In genomic region chr22:38056969-38057841, GRCh38 we compare ENCODE assay signal across 1 cellular context.
TF ChIP-seq lines count a peak whose summit lies in the region.

PICK1 (plus strand) TSS chr22:38057404; CDS start chr22:38057810, 406 bp downstream.

TF ChIP-seq in HepG2, 621 proteins besides CTCF, POLR2A, EP300 and RAD21 (continued from another document and continues in another):
- no peak for TF ChIP-seq MAZ (IDR thresholded peaks at IDR 0.05; ENCODE audit: borderline replicate concordance, low read depth, low read length)
- TF ChIP-seq MAZ (CRISPR knock-in tag; IDR thresholded peaks at IDR 0.05; ENCODE audit: low read depth): no peak
- peak; percentile 18; the same call in 1 of the 2 replicates for TF ChIP-seq IKZF5 (CRISPR knock-in tag; IDR thresholded peaks at IDR 0.05)
- peak; percentile 79 for TF ChIP-seq PHF8 (CRISPR knock-in tag; IDR thresholded peaks at IDR 0.05)
- TF ChIP-seq ZNF574 (CRISPR knock-in tag; IDR thresholded peaks at IDR 0.05): peak; percentile 83
- TF ChIP-seq SNAPC5 (CRISPR knock-in tag; IDR thresholded peaks at IDR 0.05; ENCODE audit: borderline replicate concordance): no peak
- no peak for TF ChIP-seq KLF12 (CRISPR knock-in tag; IDR thresholded peaks at IDR 0.05; ENCODE audit: borderline replicate concordance)
- peak; percentile 92 for TF ChIP-seq ZHX1 (CRISPR knock-in tag; IDR thresholded peaks at IDR 0.05; ENCODE audit: low read depth)
- TF ChIP-seq, protein P1, sequence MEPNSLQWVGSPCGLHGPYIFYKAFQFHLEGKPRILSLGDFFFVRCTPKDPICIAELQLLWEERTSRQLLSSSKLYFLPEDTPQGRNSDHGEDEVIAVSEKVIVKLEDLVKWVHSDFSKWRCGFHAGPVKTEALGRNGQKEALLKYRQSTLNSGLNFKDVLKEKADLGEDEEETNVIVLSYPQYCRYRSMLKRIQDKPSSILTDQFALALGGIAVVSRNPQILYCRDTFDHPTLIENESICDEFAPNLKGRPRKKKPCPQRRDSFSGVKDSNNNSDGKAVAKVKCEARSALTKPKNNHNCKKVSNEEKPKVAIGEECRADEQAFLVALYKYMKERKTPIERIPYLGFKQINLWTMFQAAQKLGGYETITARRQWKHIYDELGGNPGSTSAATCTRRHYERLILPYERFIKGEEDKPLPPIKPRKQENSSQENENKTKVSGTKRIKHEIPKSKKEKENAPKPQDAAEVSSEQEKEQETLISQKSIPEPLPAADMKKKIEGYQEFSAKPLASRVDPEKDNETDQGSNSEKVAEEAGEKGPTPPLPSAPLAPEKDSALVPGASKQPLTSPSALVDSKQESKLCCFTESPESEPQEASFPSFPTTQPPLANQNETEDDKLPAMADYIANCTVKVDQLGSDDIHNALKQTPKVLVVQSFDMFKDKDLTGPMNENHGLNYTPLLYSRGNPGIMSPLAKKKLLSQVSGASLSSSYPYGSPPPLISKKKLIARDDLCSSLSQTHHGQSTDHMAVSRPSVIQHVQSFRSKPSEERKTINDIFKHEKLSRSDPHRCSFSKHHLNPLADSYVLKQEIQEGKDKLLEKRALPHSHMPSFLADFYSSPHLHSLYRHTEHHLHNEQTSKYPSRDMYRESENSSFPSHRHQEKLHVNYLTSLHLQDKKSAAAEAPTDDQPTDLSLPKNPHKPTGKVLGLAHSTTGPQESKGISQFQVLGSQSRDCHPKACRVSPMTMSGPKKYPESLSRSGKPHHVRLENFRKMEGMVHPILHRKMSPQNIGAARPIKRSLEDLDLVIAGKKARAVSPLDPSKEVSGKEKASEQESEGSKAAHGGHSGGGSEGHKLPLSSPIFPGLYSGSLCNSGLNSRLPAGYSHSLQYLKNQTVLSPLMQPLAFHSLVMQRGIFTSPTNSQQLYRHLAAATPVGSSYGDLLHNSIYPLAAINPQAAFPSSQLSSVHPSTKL (CRISPR knock-in tag; IDR thresholded peaks at IDR 0.05): 0 out of 2 replicates have a peak, but pooled peaks have one; percentile 13
- TF ChIP-seq NFYB (CRISPR knock-in tag; IDR thresholded peaks at IDR 0.05): peak; percentile 94
- TF ChIP-seq, protein P2, sequence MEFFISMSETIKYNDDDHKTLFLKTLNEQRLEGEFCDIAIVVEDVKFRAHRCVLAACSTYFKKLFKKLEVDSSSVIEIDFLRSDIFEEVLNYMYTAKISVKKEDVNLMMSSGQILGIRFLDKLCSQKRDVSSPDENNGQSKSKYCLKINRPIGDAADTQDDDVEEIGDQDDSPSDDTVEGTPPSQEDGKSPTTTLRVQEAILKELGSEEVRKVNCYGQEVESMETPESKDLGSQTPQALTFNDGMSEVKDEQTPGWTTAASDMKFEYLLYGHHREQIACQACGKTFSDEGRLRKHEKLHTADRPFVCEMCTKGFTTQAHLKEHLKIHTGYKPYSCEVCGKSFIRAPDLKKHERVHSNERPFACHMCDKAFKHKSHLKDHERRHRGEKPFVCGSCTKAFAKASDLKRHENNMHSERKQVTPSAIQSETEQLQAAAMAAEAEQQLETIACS (CRISPR knock-in tag; IDR thresholded peaks at IDR 0.05): no peak
- TF ChIP-seq ATF3 (CRISPR knock-in tag; IDR thresholded peaks at IDR 0.05): no peak
- TF ChIP-seq ZNF367 (CRISPR knock-in tag; IDR thresholded peaks at IDR 0.05; ENCODE audit: borderline replicate concordance): no peak
- 0 out of 2 replicates have a peak, but pooled peaks have one; percentile 25 for TF ChIP-seq ZFP36L1 (CRISPR knock-in tag; IDR thresholded peaks at IDR 0.05)
- TF ChIP-seq ZFP90 (CRISPR knock-in tag; IDR thresholded peaks at IDR 0.05; ENCODE audit: borderline replicate concordance): 0 out of 2 replicates have a peak, but pooled peaks have one; percentile 72
- TF ChIP-seq ZMAT3 (CRISPR knock-in tag; conservative IDR thresholded peaks at IDR 0.05): no peak
- no peak for TF ChIP-seq MYNN (CRISPR knock-in tag; IDR thresholded peaks at IDR 0.05; ENCODE audit: low read depth)
- no peak for TF ChIP-seq ZNF75D (CRISPR knock-in tag; IDR thresholded peaks at IDR 0.05; ENCODE audit: borderline replicate concordance)
- no peak for TF ChIP-seq ZKSCAN1 (IDR thresholded peaks at IDR 0.05; ENCODE audit: low read length)
- TF ChIP-seq, protein P3, sequence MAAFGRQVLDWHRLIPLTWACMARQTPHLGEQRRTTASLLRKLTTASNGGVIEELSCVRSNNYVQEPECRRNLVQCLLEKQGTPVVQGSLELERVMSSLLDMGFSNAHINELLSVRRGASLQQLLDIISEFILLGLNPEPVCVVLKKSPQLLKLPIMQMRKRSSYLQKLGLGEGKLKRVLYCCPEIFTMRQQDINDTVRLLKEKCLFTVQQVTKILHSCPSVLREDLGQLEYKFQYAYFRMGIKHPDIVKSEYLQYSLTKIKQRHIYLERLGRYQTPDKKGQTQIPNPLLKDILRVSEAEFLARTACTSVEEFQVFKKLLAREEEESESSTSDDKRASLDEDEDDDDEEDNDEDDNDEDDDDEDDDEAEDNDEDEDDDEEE (CRISPR knock-in tag; IDR thresholded peaks at IDR 0.05): no peak
- TF ChIP-seq MXI1 (IDR thresholded peaks at IDR 0.05; ENCODE audit: borderline replicate concordance, low read depth, low read length): peak; percentile 73; the same call in 1 of the 3 replicates
- no peak for TF ChIP-seq ZNF589 (CRISPR knock-in tag; conservative IDR thresholded peaks at IDR 0.05)
- no peak for TF ChIP-seq ZNF772 (CRISPR knock-in tag; IDR thresholded peaks at IDR 0.05)
- TF ChIP-seq, protein P4, sequence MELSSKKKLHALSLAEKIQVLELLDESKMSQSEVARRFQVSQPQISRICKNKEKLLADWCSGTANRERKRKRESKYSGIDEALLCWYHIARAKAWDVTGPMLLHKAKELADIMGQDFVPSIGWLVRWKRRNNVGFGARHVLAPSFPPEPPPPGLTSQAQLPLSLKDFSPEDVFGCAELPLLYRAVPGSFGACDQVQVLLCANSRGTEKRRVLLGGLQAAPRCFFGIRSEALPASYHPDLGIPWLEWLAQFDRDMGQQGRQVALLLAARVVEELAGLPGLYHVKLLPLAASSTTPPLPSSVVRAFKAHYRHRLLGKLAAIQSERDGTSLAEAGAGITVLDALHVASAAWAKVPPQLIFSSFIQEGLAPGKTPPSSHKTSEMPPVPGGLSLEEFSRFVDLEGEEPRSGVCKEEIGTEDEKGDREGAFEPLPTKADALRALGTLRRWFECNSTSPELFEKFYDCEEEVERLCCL (CRISPR knock-in tag; IDR thresholded peaks at IDR 0.05; ENCODE audit: borderline replicate concordance): no peak
- TF ChIP-seq ZBTB21 (CRISPR knock-in tag; IDR thresholded peaks at IDR 0.05): no peak
- TF ChIP-seq ARID3A (IDR thresholded peaks at IDR 0.05; ENCODE audit: low read depth, low read length): no peak
- no peak for TF ChIP-seq ZNF205 (CRISPR knock-in tag; IDR thresholded peaks at IDR 0.05)
- 0 out of 2 replicates have a peak, but pooled peaks have one; percentile 78 for TF ChIP-seq ZNF333 (CRISPR knock-in tag; IDR thresholded peaks at IDR 0.05; ENCODE audit: borderline replicate concordance)
- TF ChIP-seq ZNF263 (CRISPR knock-in tag; IDR thresholded peaks at IDR 0.05): no peak
- TF ChIP-seq PRDM4 (CRISPR knock-in tag; IDR thresholded peaks at IDR 0.05; ENCODE audit: borderline replicate concordance): no peak
- TF ChIP-seq ZNF569 (CRISPR knock-in tag; IDR thresholded peaks at IDR 0.05; ENCODE audit: borderline replicate concordance): no peak
- TF ChIP-seq FOXK1 (CRISPR knock-in tag; IDR thresholded peaks at IDR 0.05; ENCODE audit: borderline replicate concordance, low read depth): no peak
- TF ChIP-seq ZBTB26 (CRISPR knock-in tag; IDR thresholded peaks at IDR 0.05; ENCODE audit: borderline replicate concordance): peak; percentile 69; the same call in 1 of the 2 replicates
- peak; percentile 42 for TF ChIP-seq ZFX (CRISPR knock-in tag; IDR thresholded peaks at IDR 0.05; ENCODE audit: low read depth)
- TF ChIP-seq U2AF2 (IDR thresholded peaks at IDR 0.05; ENCODE audit: low read depth, low read length): peak; percentile 89; the same call in 1 of the 2 replicates
- peak; percentile 100 for TF ChIP-seq ZEB1 (IDR thresholded peaks at IDR 0.05; ENCODE audit: insufficient replicate concordance, low read depth)
- TF ChIP-seq ZNF329 (CRISPR knock-in tag; IDR thresholded peaks at IDR 0.05; ENCODE audit: low read depth): 0 out of 2 replicates have a peak, but pooled peaks have one; percentile 19
